In genomic region chr5:88691945-88692868, GRCh38 we compare ENCODE assay signal across 10 cellular contexts.
A peak's percentile ranks its signal among the peaks of the same experiment; 100 is the strongest.
DNase-seq lines count a peak whose midpoint lies in the region; ATAC-seq, FAIRE-seq and TF ChIP-seq lines count a peak whose summit lies in the region.
"Had no signal": no experiment of that assay in that cellular context is flagged by ENCODE, and none has a peak within 500 bp of the region (broad histone marks: within the 10 kb centered on the region; RNA-seq: fewer than 3 reads in every experiment).

No MANE protein-coding gene starts in this region.

- in situ Hi-C loops in Panc1 (cut with HindIII; ENCODE audit: low pct_unique_long_range_greater_than_20kb, low sequenced_read_pairs), result loop anchor here (25.0 kb wide), 1 partner anchor 930 kb away; no protein-coding TSS in a partner anchor

- no peak overlapping the region for H3K4me3 Mint-ChIP-seq in progenitor cell of endocrine pancreas (ENCODE audit: low read depth)

- peak overlapping the region; percentile 7 for H3K27ac Mint-ChIP-seq in progenitor cell of endocrine pancreas

- H3K27ac ChIP-seq in Panc1 (ENCODE audit: low read length), result no peak overlapping the region
- H3K27ac ChIP-seq: stomach had no signal

- H3K27me3 ChIP-seq in Panc1 (ENCODE audit: control insufficient read depth, insufficient read depth, low read length), result peaks cover 7% of the 10 kb centered on the region

- CTCF ChIA-PET in Panc1 (lab: Charles Lee), result interaction anchor here (0.6 to 0.9 kb wide), 3 partner anchors 32 to 911 kb away, joined by 3 read pairs; no protein-coding TSS in a partner anchor

- no peak for TF ChIP-seq CTCF in Panc1 (IDR thresholded peaks at IDR 0.05)
- no peak for TF ChIP-seq CTCF in foreskin fibroblast (IDR thresholded peaks at IDR 0.05; ENCODE audit: low read depth, low read length)
- TF ChIP-seq CTCF in progenitor cell of endocrine pancreas (IDR thresholded peaks at IDR 0.05; ENCODE audit: unreplicated experiment), result no peak
- TF ChIP-seq CTCF in GM20000 (IDR thresholded peaks at IDR 0.05; ENCODE audit: extremely low read depth, missing control alignments), result no peak

- no peak for TF ChIP-seq POLR2A in GM12892 (IDR thresholded peaks at IDR 0.05; ENCODE audit: low read depth, low read length)

- H3K4me1 Mint-ChIP-seq in progenitor cell of endocrine pancreas (ENCODE audit: low read depth), result peaks cover 9% of the 10 kb centered on the region

- no peaks in the 10 kb centered on the region for H3K9me3 Mint-ChIP-seq in progenitor cell of endocrine pancreas (ENCODE audit: low read depth)

- peaks cover 99% of the 10 kb centered on the region for H3K27me3 Mint-ChIP-seq in progenitor cell of endocrine pancreas

- no peaks in the 10 kb centered on the region for H3K9me3 ChIP-seq in Panc1 (ENCODE audit: control insufficient read depth, insufficient read depth, low read depth, low read length)
- H3K9me3 ChIP-seq: stomach had no signal

- POLR2A ChIA-PET in Panc1 (lab: Charles Lee), result no interaction called here

- intact Hi-C loops in Panc1 (cut with micrococcal nuclease; ENCODE audit: unreplicated experiment), result loop anchor here (1.0 to 10.0 kb wide), 2 partner anchors 911 to 1267 kb away; no protein-coding TSS in a partner anchor

- H3K4me3 ChIP-seq in Panc1 (ENCODE audit: low read depth in 2 of 2, low read length in 2 of 2) (peak overlapping the region; percentile 8 to 42; a peak in 3 of 4 replicates), foreskin fibroblast (ENCODE audit: low read depth in 1 of 2, low read length in 2 of 2) (peak overlapping the region; percentile 16 to 17)

- H3K4me1 ChIP-seq in Panc1 (ENCODE audit: control insufficient read depth, insufficient read depth, low read length), result peaks cover 10% of the 10 kb centered on the region; the same call in 1 of the 2 replicates

- DNase-seq in GM12892 (ENCODE audit: insufficient read length), result no peak
- DNase-seq in Panc1 (ENCODE audit: low read depth, low spot score), result no peak
- no peak for DNase-seq in foreskin fibroblast
- DNase-seq in progenitor cell of endocrine pancreas (ENCODE audit: low spot score, unreplicated experiment), result no peak
- no peak for DNase-seq in GM20000 (ENCODE audit: low spot score)
- DNase-seq: stomach had no signal

- H3K36me3 ChIP-seq in Panc1 (ENCODE audit: control insufficient read depth, insufficient read depth, low read length), result no peaks in the 10 kb centered on the region
- H3K36me3 ChIP-seq: stomach had no signal

- BruUV-seq in Panc1 (replicated peaks; lab: Mats Ljungman, UMichigan), result no TSS peak

- FAIRE-seq in GM12892 (lab: Jason Lieb, UNC), result peak; percentile 76
- FAIRE-seq: TTC549 had no signal

- ATAC-seq in Panc1 (no peak), HG02938 (IDR thresholded peaks at IDR 0.05; ENCODE audit: unreplicated experiment) (no peak), GM21360 (IDR thresholded peaks at IDR 0.05; ENCODE audit: unreplicated experiment) (no peak), GM21529 (IDR thresholded peaks at IDR 0.05; ENCODE audit: unreplicated experiment) (no peak)

- H3K36me3 Mint-ChIP-seq in progenitor cell of endocrine pancreas (ENCODE audit: insufficient read depth), result no peaks in the 10 kb centered on the region
